ENCODE assay signal across 6 cellular contexts in genomic region chr1:223999761-224000160, GRCh38.
DNase-seq lines count a peak whose midpoint lies in the region; ATAC-seq and TF ChIP-seq lines count a peak whose summit lies in the region.
"Not testable (repeated sequence)": the region's sequence is repeated elsewhere in the genome, so short reads cannot be mapped to it uniquely, and the experiment has no call there.

No MANE protein-coding gene starts in this region.

- not testable (repeated sequence) for TF ChIP-seq POLR2A in IMR-90 (IDR thresholded peaks at IDR 0.05; ENCODE audit: low read depth, low read length)

- intact Hi-C loops in IMR-90 (cut with micrococcal nuclease), result loop anchor here (10.0 kb wide), 1 partner anchor 295 kb away; no protein-coding TSS in a partner anchor
- intact Hi-C loops in left ventricle myocardium superior (cut with micrococcal nuclease); sciatic nerve (cut with DNase I): not testable (repeated sequence)

- H3K4me2 ChIP-seq in IMR-90 (ENCODE audit: low read depth, low read length), result not testable (repeated sequence)

- not testable (repeated sequence) for H2AFZ ChIP-seq in IMR-90 (replicated peaks; ENCODE audit: low read length, poor library complexity)

- not testable (repeated sequence) for H3K9me1 ChIP-seq in IMR-90 (ENCODE audit: insufficient read depth, low read length)

- not testable (repeated sequence) for H3K18ac ChIP-seq in IMR-90 (ENCODE audit: low read depth, low read length)

- H3K14ac ChIP-seq in IMR-90 (replicated peaks; ENCODE audit: low read depth, low read length), result not testable (repeated sequence)

- H3K4me3 ChIP-seq in IMR-90 (ENCODE audit: insufficient read depth, low read depth, low read length); brain microvascular endothelial cell (ENCODE audit: low read depth, low read length); subcutaneous abdominal adipose tissue (ENCODE audit: low read depth in 1 of 5, low read length in 5 of 5): not testable (repeated sequence)

- BruUV-seq in IMR-90 (replicated peaks; lab: Mats Ljungman, UMichigan), result not testable (repeated sequence)

- not testable (repeated sequence) for H3K56ac ChIP-seq in IMR-90 (ENCODE audit: extremely low read depth, insufficient read depth, low read length)

- H3K9ac ChIP-seq in IMR-90 (ENCODE audit: low read depth, low read length); subcutaneous abdominal adipose tissue (ENCODE audit: low read length in 5 of 5): not testable (repeated sequence)

- not testable (repeated sequence) for TF ChIP-seq CTCF in IMR-90 (conservative IDR thresholded peaks at IDR 0.05; ENCODE audit: low read depth, low read length); brain microvascular endothelial cell (IDR thresholded peaks at IDR 0.05; ENCODE audit: low read depth, low read length, missing control alignments)

- not testable (repeated sequence) for H3K4me1 ChIP-seq in IMR-90 (ENCODE audit: control insufficient read depth, insufficient read depth, low read length); subcutaneous abdominal adipose tissue (ENCODE audit: control insufficient read depth in 5 of 5, insufficient read depth in 5 of 5, low read length in 5 of 5)

- H2BK15ac ChIP-seq in IMR-90 (ENCODE audit: low read depth, low read length), result not testable (repeated sequence)

- WGBS in IMR-90 (ENCODE audit: extremely low coverage in 2 of 2, insufficient read length in 1 of 2), 2 experiments, result no CpG with 5 or more reads among the region's 4 CpGs

- DNase-seq in IMR-90, result peak; percentile 5
- peak; percentile 1 for DNase-seq in brain microvascular endothelial cell
- peak; percentile 80 for DNase-seq in fibroblast of peridontal ligament (ENCODE audit: extremely low read depth)
- DNase-seq in left ventricle myocardium superior; sciatic nerve (ENCODE audit: low spot score): not testable (repeated sequence)

- H2BK120ac ChIP-seq in IMR-90 (ENCODE audit: low read depth, low read length), result not testable (repeated sequence)

- H2BK5ac ChIP-seq in IMR-90 (ENCODE audit: low read depth, low read length, poor library complexity, severe bottlenecking), result not testable (repeated sequence)

- ATAC-seq in IMR-90 (ENCODE audit: low read depth) (peak; percentile 37), left ventricle myocardium superior (peak; percentile 55), sciatic nerve (peak; percentile 75)

- POLR2A ChIA-PET in IMR-90 (lab: Charles Lee; ENCODE audit: unreplicated experiment), result not testable (repeated sequence)

- not testable (repeated sequence) for H4K5ac ChIP-seq in IMR-90 (ENCODE audit: low read depth, low read length)

- not testable (repeated sequence) for H3K9me3 ChIP-seq in IMR-90 (ENCODE audit: control insufficient read depth, insufficient read depth, low read length); subcutaneous abdominal adipose tissue (ENCODE audit: control insufficient read depth in 5 of 5, low read length in 5 of 5)

- not testable (repeated sequence) for H2AK5ac ChIP-seq in IMR-90 (ENCODE audit: low read depth, low read length)

- not testable (repeated sequence) for H3K79me1 ChIP-seq in IMR-90 (ENCODE audit: low read depth in 1 of 2, low read length in 2 of 2)

- H3K4ac ChIP-seq in IMR-90 (ENCODE audit: low read depth, low read length), result not testable (repeated sequence)

- CTCF ChIA-PET in IMR-90 (lab: Yijun Ruan, JAX), result not testable (repeated sequence)

- H3K36me3 ChIP-seq in IMR-90 (ENCODE audit: control insufficient read depth, insufficient read depth, low read length); brain microvascular endothelial cell (replicated peaks); subcutaneous abdominal adipose tissue (ENCODE audit: control insufficient read depth in 5 of 5, insufficient read depth in 5 of 5, low read length in 5 of 5): not testable (repeated sequence)

- H4K91ac ChIP-seq in IMR-90 (ENCODE audit: insufficient read depth, low read depth, low read length), result not testable (repeated sequence)

- dilution Hi-C loops in IMR-90 (cut with HindIII; ENCODE audit: low sequenced_read_pairs, unreplicated experiment), result not testable (repeated sequence)

- not testable (repeated sequence) for H3K27me3 ChIP-seq in IMR-90 (ENCODE audit: control insufficient read depth, insufficient read depth, low read length); brain microvascular endothelial cell (replicated peaks); subcutaneous abdominal adipose tissue (ENCODE audit: control insufficient read depth in 5 of 5, insufficient read depth in 4 of 5, low read length in 5 of 5)

- in situ Hi-C loops in IMR-90 (cut with MboI; ENCODE audit: low sequenced_read_pairs); brain microvascular endothelial cell (cut with HindIII; ENCODE audit: low pct_ligation_motif_present, low sequenced_read_pairs): not testable (repeated sequence)

- H4K20me1 ChIP-seq in IMR-90 (ENCODE audit: insufficient read depth, low read length), result not testable (repeated sequence)

- H2AK9ac ChIP-seq in IMR-90 (replicated peaks; ENCODE audit: low read depth, low read length, poor library complexity), result not testable (repeated sequence)

- H4K8ac ChIP-seq in IMR-90 (ENCODE audit: low read depth in 2 of 2, low read length in 2 of 2), result 0 out of 4 replicates have a peak overlapping the region, but pooled peaks of 1 of the 2 experiments have one; percentile 2

- H3K23ac ChIP-seq in IMR-90 (ENCODE audit: low read depth, low read length), result not testable (repeated sequence)

- H3K27ac ChIP-seq in IMR-90 (ENCODE audit: insufficient read depth, low read length), result not testable (repeated sequence)
- H3K27ac ChIP-seq in brain microvascular endothelial cell, result peak overlapping the region; percentile 82
- peak overlapping the region; percentile 13 for H3K27ac ChIP-seq in subcutaneous abdominal adipose tissue (ENCODE audit: low read depth, low read length)

- TF ChIP-seq RAD21 in IMR-90 (IDR thresholded peaks at IDR 0.05; ENCODE audit: low read length), result not testable (repeated sequence)

- not testable (repeated sequence) for H2BK20ac ChIP-seq in IMR-90 (ENCODE audit: low read depth, low read length)
